13 cellular contexts compared by ENCODE assay signal in the genomic region with DNA sequence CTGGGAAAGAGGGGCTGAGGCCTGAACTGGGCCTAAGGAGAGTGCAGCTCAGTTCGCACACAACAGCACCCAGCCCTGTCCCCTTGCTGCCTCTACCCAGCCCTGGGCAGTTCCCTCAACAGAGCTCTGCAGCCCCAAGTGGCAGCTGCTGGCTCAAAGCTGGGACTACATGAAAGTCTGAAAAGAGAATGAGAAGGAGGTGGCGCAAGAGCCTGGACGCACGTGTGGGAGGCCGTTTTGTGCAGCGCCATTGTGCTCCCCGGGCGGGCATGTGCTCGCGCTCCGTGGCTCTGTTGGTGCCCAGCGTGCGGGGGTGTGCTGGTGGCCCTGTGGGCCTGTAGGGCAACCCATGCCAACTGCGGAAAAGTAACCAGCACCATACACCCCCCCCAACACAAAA. TPM values are rescaled to one million over a fixed set of nuclear protein-coding genes. Genes with fewer than 3 reads are reported as not detected.
DNase-seq lines count a peak whose midpoint lies in the region; ATAC-seq and TF ChIP-seq lines count a peak whose summit lies in the region.
"Had no signal": no experiment of that assay in that cellular context is flagged by ENCODE, and none has a peak within 500 bp of the region (broad histone marks: within the 10 kb centered on the region; RNA-seq: fewer than 3 reads in every experiment).

No MANE protein-coding gene starts in this region.

- DNase-seq in adrenal gland: peak; percentile 48 to 80 (median 75)
- peak in 53 of 56 donors; percentile 56 to 90 (median 79) for DNase-seq in nucleus accumbens (lab: John Stamatoyannopoulos, UW)
- DNase-seq in upper lobe of left lung: peak; percentile 65 to 79
- DNase-seq in OCI-LY7 (ENCODE audit: low spot score): no peak
- DNase-seq in mesendoderm: no peak
- no peak for DNase-seq in immature natural killer cell
- DNase-seq: activated CD4-positive, alpha-beta T cell treated with anti-CD3 and anti-CD28 coated beads, Interleukin-2, amount 50 U/mL, for 1 hour; activated naive CD8-positive, alpha-beta T cell treated with anti-CD3 and anti-CD28 coated beads for 36 hours; DMS53; NCI-H2227 treated with DMSO at 0.1 percent for 48 hours; stimulated activated CD4-positive, alpha-beta T cell treated with anti-CD3 and anti-CD28 coated beads, Interleukin-2, amount 100 ng/mL, for 24 hours had no signal

- H3K27me3 ChIP-seq in adrenal gland (no peaks in the 10 kb centered on the region), gastroesophageal sphincter (no peaks in the 10 kb centered on the region), upper lobe of left lung (no peaks in the 10 kb centered on the region), mesendoderm (ENCODE audit: insufficient read depth, low read length, poor library complexity) (no peaks in the 10 kb centered on the region)

- H3K4me1 Mint-ChIP-seq in immature natural killer cell: peaks cover 0 to 4% of the 10 kb centered on the region in 2 donors
- H3K4me1 Mint-ChIP-seq: activated naive CD8-positive, alpha-beta T cell treated with anti-CD3 and anti-CD28 coated beads for 36 hours had no signal

- H4K8ac ChIP-seq in mesendoderm (ENCODE audit: low read depth, low read length): no peak overlapping the region

- peak overlapping the region; percentile 23 to 100 (median 93) for H3K27ac ChIP-seq in adrenal gland
- H3K27ac ChIP-seq in gastroesophageal sphincter: peak overlapping the region; percentile 84 to 93 (median 90)
- peak overlapping the region; percentile 83 to 89 (median 88) for H3K27ac ChIP-seq in upper lobe of left lung
- H3K27ac ChIP-seq in OCI-LY7 (ENCODE audit: low read depth, low read length, poor library complexity, severe bottlenecking): no peak overlapping the region
- no peak overlapping the region for H3K27ac ChIP-seq in mesendoderm (ENCODE audit: low read depth, low read length)

- CTCF ChIA-PET in OCI-LY7 (lab: Charles Lee; ENCODE audit: unreplicated experiment): no interaction called here

- H3K4me3 ChIP-seq in adrenal gland (no peak overlapping the region), gastroesophageal sphincter (peak overlapping the region in 1 of 2 donors; percentile 41), upper lobe of left lung (peak overlapping the region in 1 of 4 donors; percentile 10), OCI-LY7 (ENCODE audit: low read depth, low read length, poor library complexity, severe bottlenecking) (no peak overlapping the region), mesendoderm (ENCODE audit: low read length) (no peak overlapping the region)

- H4K5ac ChIP-seq in mesendoderm (ENCODE audit: low read length): no peak overlapping the region

- no peak overlapping the region for H3K18ac ChIP-seq in mesendoderm (ENCODE audit: low read length)

- no peak overlapping the region for H3K56ac ChIP-seq in mesendoderm (ENCODE audit: low read length)

- H2BK120ac ChIP-seq in mesendoderm (ENCODE audit: low read depth, low read length): no peak overlapping the region

- H3K9me2 ChIP-seq in OCI-LY7 (ENCODE audit: insufficient read depth, low read length): no peaks in the 10 kb centered on the region

- intact Hi-C loops in adrenal gland (cut with DNase I) (no loop called here), OCI-LY7 (cut with micrococcal nuclease; ENCODE audit: unreplicated experiment) (no loop called here)

- no peak overlapping the region for H2AK5ac ChIP-seq in mesendoderm (ENCODE audit: low read length)

- no peak overlapping the region for H2AFZ ChIP-seq in OCI-LY7 (ENCODE audit: low read length)

- no peak overlapping the region for H3K9ac ChIP-seq in mesendoderm (ENCODE audit: low read length)

- no peaks in the 10 kb centered on the region for H3K79me2 ChIP-seq in OCI-LY7 (ENCODE audit: insufficient read depth, low read depth, low read length)
- H3K79me2 ChIP-seq in mesendoderm (ENCODE audit: control insufficient read depth, insufficient read depth, low read length): peaks cover 1% of the 10 kb centered on the region

- TF ChIP-seq CTCF in adrenal gland (IDR thresholded peaks at IDR 0.05) (peak in 1 of 6 experiments; percentile 28), gastroesophageal sphincter (IDR thresholded peaks at IDR 0.05) (peak in 1 of 4 experiments; percentile 15), upper lobe of left lung (IDR thresholded peaks at IDR 0.05) (peak in 1 of 6 experiments; percentile 32), OCI-LY7 (conservative IDR thresholded peaks at IDR 0.05; ENCODE audit: low read length) (no peak)

- H4K20me1 ChIP-seq in OCI-LY7 (ENCODE audit: insufficient read depth, low read length): no peaks in the 10 kb centered on the region

- peaks cover 4% of the 10 kb centered on the region for H3K79me1 ChIP-seq in mesendoderm (ENCODE audit: low read length)

- H3K36me3 Mint-ChIP-seq in immature natural killer cell: peaks cover 4 to 8% (median 5%) of the 10 kb centered on the region in 3 donors
- H3K36me3 Mint-ChIP-seq: activated naive CD8-positive, alpha-beta T cell treated with anti-CD3 and anti-CD28 coated beads for 36 hours had no signal

- TF ChIP-seq POLR2A in adrenal gland (IDR thresholded peaks at IDR 0.05) (peak in 1 of 2 donors; percentile 40), gastroesophageal sphincter (IDR thresholded peaks at IDR 0.05) (no peak), upper lobe of left lung (IDR thresholded peaks at IDR 0.05) (no peak)

- TF ChIP-seq EP300 in gastroesophageal sphincter (IDR thresholded peaks at IDR 0.05) (no peak), upper lobe of left lung (IDR thresholded peaks at IDR 0.05) (no peak)

- H3K27ac Mint-ChIP-seq in immature natural killer cell: no peak overlapping the region
- H3K27ac Mint-ChIP-seq: activated naive CD8-positive, alpha-beta T cell treated with anti-CD3 and anti-CD28 coated beads for 36 hours; IgD-negative memory B cell had no signal

- peaks cover 0 to 47% of the 10 kb centered on the region in 2 donors for H3K36me3 ChIP-seq in adrenal gland (replicated peaks in 1 of 2)
- peaks cover 0 to 57% of the 10 kb centered on the region in 2 donors for H3K36me3 ChIP-seq in gastroesophageal sphincter
- peaks cover 4 to 57% (median 51%) of the 10 kb centered on the region in 4 donors for H3K36me3 ChIP-seq in upper lobe of left lung
- peaks cover 47% of the 10 kb centered on the region for H3K36me3 ChIP-seq in OCI-LY7 (ENCODE audit: insufficient read depth, low read length)
- H3K36me3 ChIP-seq in mesendoderm (ENCODE audit: control insufficient read depth, insufficient read depth, low read length): peaks cover 10% of the 10 kb centered on the region

- 42 to 58% (median 48%) methylated on average over 6 to 14 of the region's 14 CpGs for WGBS in adrenal gland, 4 donors
- WGBS in gastroesophageal sphincter (ENCODE audit: low coverage in 1 of 2), 2 donors: 47 to 64% methylated on average over 4 of the region's 14 CpGs
- 69 to 76% methylated on average over 10 to 14 of the region's 14 CpGs for WGBS in upper lobe of left lung, 2 donors
- no CpG with 5 or more reads among the region's 14 CpGs for WGBS in mesendoderm (ENCODE audit: extremely low coverage, insufficient coverage, low lambda C conversion rate)

- peaks cover 38 to 54% of the 10 kb centered on the region in 2 donors for H3K4me1 ChIP-seq in adrenal gland (replicated peaks in 1 of 2)
- peaks cover 3 to 72% (median 25%) of the 10 kb centered on the region in 3 donors for H3K4me1 ChIP-seq in gastroesophageal sphincter
- H3K4me1 ChIP-seq in upper lobe of left lung: peaks cover 27 to 37% (median 30%) of the 10 kb centered on the region in 4 donors
- no peaks in the 10 kb centered on the region for H3K4me1 ChIP-seq in OCI-LY7 (ENCODE audit: insufficient read depth, low read length, poor library complexity, severe bottlenecking)
- H3K4me1 ChIP-seq in mesendoderm (ENCODE audit: control insufficient read depth, low read depth, low read length): peaks cover 2% of the 10 kb centered on the region

- no peak overlapping the region for H2BK15ac ChIP-seq in mesendoderm (replicated peaks; ENCODE audit: low read depth)

- ATAC-seq in gastroesophageal sphincter (peak; percentile 2), upper lobe of left lung (ENCODE audit: low FRiP score in 2 of 2) (peak; percentile 2 to 38)

- no peak overlapping the region for H3K4me2 ChIP-seq in OCI-LY7 (ENCODE audit: low read length)
- H3K4me2 ChIP-seq in mesendoderm (ENCODE audit: low read length): no peak overlapping the region

- POLR2A ChIA-PET in OCI-LY7 (lab: Charles Lee): interaction anchor here (0.7 kb wide), 2 partner anchors 30 to 940 kb away, joined by 4 read pairs; no protein-coding TSS in a partner anchor

- no peak overlapping the region for H3K4ac ChIP-seq in mesendoderm (ENCODE audit: low read depth, low read length)

- no TSS peak for BruUV-seq in OCI-LY7 (replicated peaks; lab: Mats Ljungman, UMichigan)

- H2BK5ac ChIP-seq in mesendoderm (ENCODE audit: low read length): no peak overlapping the region

- peaks cover 0 to 1% (median 1%) of the 10 kb centered on the region in 3 donors for H3K27me3 Mint-ChIP-seq in immature natural killer cell (ENCODE audit: low read depth in 3 of 3)
- H3K27me3 Mint-ChIP-seq: activated naive CD8-positive, alpha-beta T cell treated with anti-CD3 and anti-CD28 coated beads for 36 hours; IgD-negative memory B cell had no signal

- H3K9me3 Mint-ChIP-seq in immature natural killer cell: no peaks in the 10 kb centered on the region
- H3K9me3 Mint-ChIP-seq: activated naive CD8-positive, alpha-beta T cell treated with anti-CD3 and anti-CD28 coated beads for 36 hours; IgD-negative memory B cell had no signal

- no peak overlapping the region for H3K23ac ChIP-seq in mesendoderm (ENCODE audit: low read length)

- H3K9me3 ChIP-seq in adrenal gland (replicated peaks in 1 of 3): no peaks in the 10 kb centered on the region
- H3K9me3 ChIP-seq in gastroesophageal sphincter: no peaks in the 10 kb centered on the region
- H3K9me3 ChIP-seq in upper lobe of left lung: no peaks in the 10 kb centered on the region
- no peaks in the 10 kb centered on the region for H3K9me3 ChIP-seq in OCI-LY7 (ENCODE audit: low read length)

- H3K4me3 Mint-ChIP-seq in immature natural killer cell: no peak overlapping the region
- H3K4me3 Mint-ChIP-seq: activated naive CD8-positive, alpha-beta T cell treated with anti-CD3 and anti-CD28 coated beads for 36 hours; IgD-negative memory B cell had no signal

RNA-seq across cellular contexts. Expression of a gene that starts 10.3 kb away (rescaled TPM):
- total RNA-seq in adrenal gland: under 1 TPM in 7 of 8 donors, not detected in 1; 0.14 to 0.49 (median 0.30) TPM
- polyA plus RNA-seq in adrenal gland: under 1 TPM; 0.02 to 0.24 (median 0.13) TPM
- total RNA-seq in gastroesophageal sphincter: under 1 TPM; 0.16 to 0.39 (median 0.27) TPM
- under 1 TPM in 3 of 6 donors, not detected in 3; under 0.01 to 0.07 (median 0.03) TPM for total RNA-seq in upper lobe of left lung
- total RNA-seq in OCI-LY7 (2014; rRNA removed; shearing (Covaris generic)): 0.03 TPM in 1 of 2 replicates, not detected in the other
- total RNA-seq in OCI-LY7 (2022): not detected in 2 replicates
- 0.01 TPM for polyA plus RNA-seq in mesendoderm (2013, experiment 1 of 2)
- polyA plus RNA-seq in mesendoderm (2013, experiment 2 of 2): 0.03 TPM
- under 1 TPM in 2 of 3 donors, not detected in 1; 0.10 to 0.16 TPM for polyA plus RNA-seq in immature natural killer cell
- total RNA-seq: activated naive CD8-positive, alpha-beta T cell treated with anti-CD3 and anti-CD28 coated beads for 36 hours had no signal

RNA-seq across cellular contexts. Expression of a gene that starts 11.5 kb away (rescaled TPM):
- total RNA-seq in adrenal gland: 100 to 1,000 TPM in 1 of 8 donors, 10 to 100 TPM in 7; 34.3 to 115 (median 64.8) TPM
- polyA plus RNA-seq in adrenal gland: 10 to 100 TPM; 26.4 to 71.2 (median 28.6) TPM
- total RNA-seq in gastroesophageal sphincter: 10 to 100 TPM; 34.9 to 57.5 (median 43.6) TPM
- 10 to 100 TPM; 65.7 to 96.3 (median 88.4) TPM for total RNA-seq in upper lobe of left lung
- total RNA-seq in OCI-LY7 (2014; rRNA removed; shearing (Covaris generic)): 25.1 and 25.7 TPM in 2 replicates
- 44.6 and 46.1 TPM in 2 replicates for total RNA-seq in OCI-LY7 (2022)
- 32.9 TPM for polyA plus RNA-seq in mesendoderm (2013, experiment 1 of 2)
- 31.1 TPM for polyA plus RNA-seq in mesendoderm (2013, experiment 2 of 2)
- polyA plus RNA-seq in immature natural killer cell: 10 to 100 TPM in 2 of 3 donors, 1 to 10 TPM in 1; 9.7 to 15.0 (median 11.0) TPM

RNA-seq across cellular contexts. Expression of a gene that starts 27.4 kb away (rescaled TPM):
- 10 to 100 TPM in 5 of 8 donors, 1 to 10 TPM in 3; 2.5 to 35.8 (median 16.4) TPM for total RNA-seq in adrenal gland
- polyA plus RNA-seq in adrenal gland: 10 to 100 TPM; 13.4 to 45.4 (median 15.0) TPM
- 1 to 10 TPM in 3 of 4 donors, under 1 TPM in 1; 0.78 to 2.0 (median 1.7) TPM for total RNA-seq in gastroesophageal sphincter
- total RNA-seq in upper lobe of left lung: 1 to 10 TPM; 4.6 to 9.3 (median 7.7) TPM
- total RNA-seq in OCI-LY7 (2014; rRNA removed; shearing (Covaris generic)): 54.2 and 67.5 TPM in 2 replicates
- 79.1 and 83.1 TPM in 2 replicates for total RNA-seq in OCI-LY7 (2022)
- polyA plus RNA-seq in mesendoderm (2013, experiment 1 of 2): 0.65 TPM
- polyA plus RNA-seq in mesendoderm (2013, experiment 2 of 2): 0.49 TPM
- 100 to 1,000 TPM in 1 of 3 donors, 10 to 100 TPM in 2; 55.4 to 126 (median 58.4) TPM for polyA plus RNA-seq in immature natural killer cell

Comparison
In these comparisons a context has a peak if more than half of its experiments do, and no peak if none do; other contexts are left out.
1. DNase-seq: peak in adrenal gland (7 of 7), nucleus accumbens (53 of 56) and upper lobe of left lung (2 of 2); none in OCI-LY7 (single experiment), mesendoderm (single experiment) and immature natural killer cell (0 of 3).
2. H3K27ac ChIP-seq: peak in adrenal gland (5 of 5), gastroesophageal sphincter (4 of 4) and upper lobe of left lung (4 of 4); none in OCI-LY7 (single experiment) and mesendoderm (single experiment).